Comparison of ENCODE assay signal across 25 cellular contexts in genomic region chr6:138235205-138235604, GRCh38. TPM values are rescaled to one million over a fixed set of nuclear protein-coding genes. Genes with fewer than 3 reads are reported as not detected.
"Had no signal": no experiment of that assay in that cellular context is flagged by ENCODE, and none has a peak within 500 bp of the region (broad histone marks: within the 10 kb centered on the region; RNA-seq: fewer than 3 reads in every experiment).

No MANE protein-coding gene starts in this region.

- H3K9ac ChIP-seq: KMS-11 had no signal

- H3K27me3 ChIP-seq: breast epithelium, MG63 had no signal

- H3K4me3 ChIP-seq: breast epithelium, MG63 had no signal

- H3K9me3 ChIP-seq: breast epithelium, MG63 had no signal

- DNase-seq: activated B cell treated with CpG ODN at 0.5 μM for 24 hours; activated CD4-positive, alpha-beta T cell treated with anti-CD3 and anti-CD28 coated beads for 1 hour; activated CD4-positive, alpha-beta T cell treated with anti-CD3 and anti-CD28 coated beads, Interleukin-2, amount 10 ng/mL, durations not matched to agents 24 days and 14 days; activated CD4-positive, alpha-beta T cell treated with anti-CD3 and anti-CD28 coated beads, Interleukin-2, amount 50 U/mL, for 48 hours; activated CD8-positive, alpha-beta memory T cell treated with anti-CD3 and anti-CD28 coated beads, Interleukin-2, amount 10 ng/mL, durations not matched to agents 7 days and 5 days; activated effector memory CD4-positive, alpha-beta T cell treated with Interleukin-2 at 50 U/mL for 16 hours; activated naive CD4-positive, alpha-beta T cell; activated T-cell treated with anti-CD3 and anti-CD28 coated beads, Interleukin-2, amount 50 U/mL, for 24 hours; aorta; caudate nucleus; MG63; NCI-H1694; NCI-H2029; NCI-H2107; NCI-H2171 treated with DMSO at 0.1 percent for 48 hours; NCI-H226; NCI-H526; PC-3; SHP77 treated with DMSO at 0.1 percent for 48 hours had no signal

- H3K36me3 ChIP-seq: breast epithelium, MG63 had no signal

- H3K27ac ChIP-seq: breast epithelium, KMS-11 had no signal

- H3K4me1 ChIP-seq: breast epithelium had no signal

- H3K4me2 ChIP-seq: KMS-11 had no signal

RNA-seq across cellular contexts. Expression of gene PBOV1, which starts 16.9 kb away (rescaled TPM):
- total RNA-seq: activated B cell treated with CpG ODN at 0.5 μM for 24 hours; activated CD4-positive, alpha-beta T cell treated with anti-CD3 and anti-CD28 coated beads, Interleukin-2, amount 10 ng/mL, durations not matched to agents 24 days and 14 days; activated CD8-positive, alpha-beta memory T cell treated with anti-CD3 and anti-CD28 coated beads, Interleukin-2, amount 10 ng/mL, durations not matched to agents 7 days and 5 days; activated T-helper 1 cell treated with anti-CD3 and anti-CD28 coated beads, Interleukin-12 subunit alpha, Interleukin-12 subunit beta, Interleukin-2, Interleukin-4 antibody, amounts not matched to agents 30 ng/mL and 10 ng/mL and 1 ng/mL, durations not matched to agents 14 hours and 24 hours and 36 hours; aorta; breast epithelium; chondrocyte; NCI-H460; PC-3; SK-MEL-5 had no signal
- polyA plus RNA-seq: aorta had no signal
